Comparison of ENCODE assay signal across 8 cellular contexts in the genomic region with DNA sequence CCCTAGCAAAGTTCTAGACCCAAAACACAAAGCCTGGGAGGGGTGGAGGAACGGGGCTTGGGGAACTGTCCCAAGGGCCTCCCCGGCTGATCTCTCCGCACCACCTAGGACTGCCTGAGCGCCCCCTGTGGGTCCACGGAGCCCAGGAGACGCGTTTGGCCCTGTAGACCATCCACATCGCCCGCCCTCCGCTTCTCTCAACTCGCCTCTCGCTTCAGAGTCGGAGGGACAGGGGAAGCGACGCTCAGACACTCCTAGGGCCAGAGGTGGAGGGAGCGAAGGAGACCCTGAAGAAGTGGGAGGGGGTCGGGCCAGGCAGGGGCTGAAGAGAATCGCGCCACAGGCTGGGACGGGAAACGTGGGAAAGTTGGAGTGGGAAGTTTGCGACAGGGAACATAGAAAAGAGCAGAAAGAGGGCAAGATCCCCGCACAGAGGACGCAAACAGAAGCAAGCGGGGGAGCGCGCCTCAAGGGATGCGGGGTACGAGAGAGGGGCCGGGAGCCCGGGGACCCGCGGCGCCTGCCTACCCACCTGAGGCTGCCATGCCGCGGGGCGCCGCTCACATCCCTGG. TPM values are rescaled to one million over a fixed set of nuclear protein-coding genes. Genes with fewer than 3 reads are reported as not detected.
DNase-seq lines count a peak whose midpoint lies in the region; ATAC-seq and TF ChIP-seq lines count a peak whose summit lies in the region.

No MANE protein-coding gene starts in this region.

- no peaks in the 10 kb centered on the region for H3K9me3 ChIP-seq in cardiac muscle cell (ENCODE audit: low read depth)

- H3K27me3 ChIP-seq in cardiac muscle cell: peaks cover 9% of the 10 kb centered on the region

- H3K36me3 Mint-ChIP-seq in activated T-helper 1 cell treated with anti-CD3 and anti-CD28 coated beads, Interleukin-12 subunit alpha, Interleukin-12 subunit beta, Interleukin-2, Interleukin-4 antibody, amounts not matched to agents 30 ng/mL and 10 ng/mL and 1 ng/mL, durations not matched to agents 14 hours and 24 hours and 36 hours (ENCODE audit: low read depth): no peaks in the 10 kb centered on the region
- peaks cover 7% of the 10 kb centered on the region for H3K36me3 Mint-ChIP-seq in progenitor cell of endocrine pancreas (ENCODE audit: insufficient read depth)

- no peak overlapping the region for H3K27ac ChIP-seq in cardiac muscle cell
- H3K27ac ChIP-seq in urinary bladder (ENCODE audit: low read depth): no peak overlapping the region

- peaks cover 27% of the 10 kb centered on the region for H3K4me1 Mint-ChIP-seq in activated T-helper 1 cell treated with anti-CD3 and anti-CD28 coated beads, Interleukin-12 subunit alpha, Interleukin-12 subunit beta, Interleukin-2, Interleukin-4 antibody, amounts not matched to agents 30 ng/mL and 10 ng/mL and 1 ng/mL, durations not matched to agents 14 hours and 24 hours and 36 hours (ENCODE audit: low read depth)
- H3K4me1 Mint-ChIP-seq in progenitor cell of endocrine pancreas (ENCODE audit: low read depth): peaks cover 26% of the 10 kb centered on the region

- H3K4me3 Mint-ChIP-seq in activated T-helper 1 cell treated with anti-CD3 and anti-CD28 coated beads, Interleukin-12 subunit alpha, Interleukin-12 subunit beta, Interleukin-2, Interleukin-4 antibody, amounts not matched to agents 30 ng/mL and 10 ng/mL and 1 ng/mL, durations not matched to agents 14 hours and 24 hours and 36 hours: peak overlapping the region; percentile 95
- H3K4me3 Mint-ChIP-seq in progenitor cell of endocrine pancreas (ENCODE audit: low read depth): peak overlapping the region; percentile 100

- H3K36me3 ChIP-seq in cardiac muscle cell: no peaks in the 10 kb centered on the region
- no peaks in the 10 kb centered on the region for H3K36me3 ChIP-seq in urinary bladder (ENCODE audit: insufficient read depth)

- ATAC-seq in HG02759 (IDR thresholded peaks at IDR 0.05; ENCODE audit: unreplicated experiment) (peak; percentile 65), GM18870 (IDR thresholded peaks at IDR 0.05; ENCODE audit: unreplicated experiment) (no peak)

- 6% methylated on average over 38 of the region's 38 CpGs for WGBS in urinary bladder

- H3K27ac Mint-ChIP-seq in activated T-helper 1 cell treated with anti-CD3 and anti-CD28 coated beads, Interleukin-12 subunit alpha, Interleukin-12 subunit beta, Interleukin-2, Interleukin-4 antibody, amounts not matched to agents 30 ng/mL and 10 ng/mL and 1 ng/mL, durations not matched to agents 14 hours and 24 hours and 36 hours: peak overlapping the region; percentile 88
- peak overlapping the region; percentile 97 for H3K27ac Mint-ChIP-seq in progenitor cell of endocrine pancreas

- H3K4me3 ChIP-seq in GM12875 (ENCODE audit: low read depth, low read length): peak overlapping the region; percentile 87
- peak overlapping the region; percentile 57 for H3K4me3 ChIP-seq in cardiac muscle cell
- H3K4me3 ChIP-seq in urinary bladder (ENCODE audit: low read depth, low read length): peak overlapping the region; percentile 49

- H3K9me3 Mint-ChIP-seq in activated T-helper 1 cell treated with anti-CD3 and anti-CD28 coated beads, Interleukin-12 subunit alpha, Interleukin-12 subunit beta, Interleukin-2, Interleukin-4 antibody, amounts not matched to agents 30 ng/mL and 10 ng/mL and 1 ng/mL, durations not matched to agents 14 hours and 24 hours and 36 hours: no peaks in the 10 kb centered on the region
- peaks cover 3% of the 10 kb centered on the region for H3K9me3 Mint-ChIP-seq in progenitor cell of endocrine pancreas (ENCODE audit: low read depth)

- no peaks in the 10 kb centered on the region for H3K4me1 ChIP-seq in cardiac muscle cell (ENCODE audit: low read depth)
- H3K4me1 ChIP-seq in urinary bladder (ENCODE audit: insufficient read depth): no peaks in the 10 kb centered on the region

- peak; percentile 93 for TF ChIP-seq CTCF in GM12875 (IDR thresholded peaks at IDR 0.05; ENCODE audit: borderline replicate concordance, insufficient read depth, low read depth, low read length)
- peak; percentile 38 for TF ChIP-seq CTCF in cardiac muscle cell (IDR thresholded peaks at IDR 0.05; ENCODE audit: low read depth, low read length)
- TF ChIP-seq CTCF in progenitor cell of endocrine pancreas (IDR thresholded peaks at IDR 0.05; ENCODE audit: unreplicated experiment): peak; percentile 66

- DNase-seq in NCI-H82 treated with DMSO at 0.1 percent for 48 hours (lab: John Stamatoyannopoulos, UW; ENCODE audit: unreplicated experiment) (peak; percentile 3), cardiac muscle cell (ENCODE audit: low read depth in 1 of 2, low spot score in 1 of 2) (peak; percentile 6 to 50), progenitor cell of endocrine pancreas (ENCODE audit: low spot score, unreplicated experiment) (peak; percentile 50)
- DNase-seq in activated T-helper 1 cell treated with anti-CD3 and anti-CD28 coated beads, Interleukin-12 subunit alpha, Interleukin-12 subunit beta, Interleukin-2, Interleukin-4 antibody, amounts not matched to agents 30 ng/mL and 10 ng/mL and 1 ng/mL, durations not matched to agents 14 hours and 24 hours and 36 hours (ENCODE audit: low spot score): peak; percentile 14

- peaks cover 9% of the 10 kb centered on the region for H3K27me3 Mint-ChIP-seq in activated T-helper 1 cell treated with anti-CD3 and anti-CD28 coated beads, Interleukin-12 subunit alpha, Interleukin-12 subunit beta, Interleukin-2, Interleukin-4 antibody, amounts not matched to agents 30 ng/mL and 10 ng/mL and 1 ng/mL, durations not matched to agents 14 hours and 24 hours and 36 hours (ENCODE audit: insufficient read depth)
- peaks cover 7% of the 10 kb centered on the region for H3K27me3 Mint-ChIP-seq in progenitor cell of endocrine pancreas

- intact Hi-C loops in activated T-helper 1 cell treated with anti-CD3 and anti-CD28 coated beads, Interleukin-12 subunit alpha, Interleukin-12 subunit beta, Interleukin-2, Interleukin-4 antibody, amounts not matched to agents 30 ng/mL and 10 ng/mL and 1 ng/mL, durations not matched to agents 14 hours and 24 hours and 36 hours (cut with micrococcal nuclease): loop anchor here (1.0 to 2.0 kb wide), 3 partner anchors 25 to 131 kb away; no protein-coding TSS in a partner anchor

RNA-seq across cellular contexts. Expression of a gene that starts 0.4 kb away (rescaled TPM):
- 8.2 and 9.9 TPM in 2 replicates for total RNA-seq in activated T-helper 1 cell treated with anti-CD3 and anti-CD28 coated beads, Interleukin-12 subunit alpha, Interleukin-12 subunit beta, Interleukin-2, Interleukin-4 antibody, amounts not matched to agents 30 ng/mL and 10 ng/mL and 1 ng/mL, durations not matched to agents 14 hours and 24 hours and 36 hours
- total RNA-seq in cardiac muscle cell: 2.0 and 2.7 TPM in 2 replicates
- 1.1 and 1.3 TPM in 2 replicates for polyA plus RNA-seq in cardiac muscle cell
- 40.0 TPM in 2 replicates for total RNA-seq in progenitor cell of endocrine pancreas
- total RNA-seq in urinary bladder: 6.6 TPM
- 3.7 TPM for polyA plus RNA-seq in urinary bladder

Comparison
In these comparisons a context has a peak if more than half of its experiments do, and no peak if none do; other contexts are left out.
1. CTCF ChIP-seq: peak in every context shown above with its lines; median percentile 93 in GM12875; 66 in progenitor cell of endocrine pancreas; 38 in cardiac muscle cell.